ENCODE assay signal across 8 cellular contexts in genomic region chr19:12733907-12734214, GRCh38. TPM values are rescaled to one million over a fixed set of nuclear protein-coding genes. Genes with fewer than 3 reads are reported as not detected.
A peak's percentile ranks its signal among the peaks of the same experiment; 100 is the strongest.
DNase-seq lines count a peak whose midpoint lies in the region; FAIRE-seq and TF ChIP-seq lines count a peak whose summit lies in the region.

No MANE protein-coding gene starts in this region.

- no peak for FAIRE-seq in keratinocyte (lab: Jason Lieb, UNC)

- H3K4me1 Mint-ChIP-seq in T-helper 1 cell treated with Interleukin-12 subunit alpha and Interleukin-12 subunit beta and Interleukin-4 antibody, amounts not matched to agents 30 μg/mL and 1 μg/mL, for 36 hours (ENCODE audit: low read depth): peaks cover 35% of the 10 kb centered on the region
- peaks cover 40% of the 10 kb centered on the region for H3K4me1 Mint-ChIP-seq in activated naive CD8-positive, alpha-beta T cell treated with anti-CD3 and anti-CD28 coated beads for 36 hours

- H3K4me3 Mint-ChIP-seq in T-helper 1 cell treated with Interleukin-12 subunit alpha and Interleukin-12 subunit beta and Interleukin-4 antibody, amounts not matched to agents 30 μg/mL and 1 μg/mL, for 36 hours: peak overlapping the region; percentile 93
- peak overlapping the region; percentile 96 for H3K4me3 Mint-ChIP-seq in activated naive CD8-positive, alpha-beta T cell treated with anti-CD3 and anti-CD28 coated beads for 36 hours

- peak overlapping the region; percentile 89 for H3K27ac ChIP-seq in keratinocyte (ENCODE audit: control insufficient read depth, insufficient read depth, low read length)
- H3K27ac ChIP-seq in suprapubic skin: peak overlapping the region; percentile 92

- TF ChIP-seq POLR2A in suprapubic skin (IDR thresholded peaks at IDR 0.05): no peak

- TF ChIP-seq EP300 in suprapubic skin (IDR thresholded peaks at IDR 0.05): no peak

- H2AFZ ChIP-seq in keratinocyte (ENCODE audit: control insufficient read depth, low read length): no peak overlapping the region

- H3K4me3 ChIP-seq in keratinocyte (ENCODE audit: control insufficient read depth in 2 of 3, extremely low read depth in 1 of 3, insufficient read depth in 2 of 3, low read depth in 1 of 3, low read length in 3 of 3): peak overlapping the region; percentile 84 to 98 (median 91)
- H3K4me3 ChIP-seq in suprapubic skin: peak overlapping the region; percentile 77

- peak overlapping the region; percentile 90 for H3K27ac Mint-ChIP-seq in T-helper 1 cell treated with Interleukin-12 subunit alpha and Interleukin-12 subunit beta and Interleukin-4 antibody, amounts not matched to agents 30 μg/mL and 1 μg/mL, for 36 hours
- peak overlapping the region; percentile 97 for H3K27ac Mint-ChIP-seq in activated naive CD8-positive, alpha-beta T cell treated with anti-CD3 and anti-CD28 coated beads for 36 hours

- dilution Hi-C loops in keratinocyte (cut with MboI; ENCODE audit: extremely low pct_ligation_motif_present, low sequenced_read_pairs): no loop called here

- DNase-seq in T-helper 1 cell: no peak
- no peak for DNase-seq in activated naive CD8-positive, alpha-beta T cell treated with anti-CD3 and anti-CD28 coated beads for 36 hours
- no peak for DNase-seq in keratinocyte (ENCODE audit: low read depth, low spot score)
- DNase-seq in suprapubic skin (ENCODE audit: low spot score in 2 of 2): no peak
- no peak for DNase-seq in NCI-H2171 (lab: John Stamatoyannopoulos, UW)
- no peak for DNase-seq in posterior vena cava (ENCODE audit: low spot score)
- DNase-seq in NCI-H1105 (lab: John Stamatoyannopoulos, UW): no peak

- no peaks in the 10 kb centered on the region for H3K27me3 Mint-ChIP-seq in T-helper 1 cell treated with Interleukin-12 subunit alpha and Interleukin-12 subunit beta and Interleukin-4 antibody, amounts not matched to agents 30 μg/mL and 1 μg/mL, for 36 hours (ENCODE audit: low read depth)
- H3K27me3 Mint-ChIP-seq in activated naive CD8-positive, alpha-beta T cell treated with anti-CD3 and anti-CD28 coated beads for 36 hours: no peaks in the 10 kb centered on the region

- H3K36me3 ChIP-seq in keratinocyte (ENCODE audit: control insufficient read depth in 2 of 2, extremely low read depth in 1 of 2, insufficient read depth in 2 of 2, low read length in 2 of 2): peaks cover 17 to 27% of the 10 kb centered on the region in 2 experiments
- peaks cover 30% of the 10 kb centered on the region for H3K36me3 ChIP-seq in suprapubic skin

- H3K9me3 ChIP-seq in keratinocyte (ENCODE audit: control insufficient read depth, low read depth, low read length) (no peaks in the 10 kb centered on the region), suprapubic skin (no peaks in the 10 kb centered on the region)

- no peaks in the 10 kb centered on the region for H3K27me3 ChIP-seq in keratinocyte (ENCODE audit: control insufficient read depth, extremely low read depth, insufficient read depth, low read length)
- H3K27me3 ChIP-seq in suprapubic skin: no peaks in the 10 kb centered on the region

- TF ChIP-seq CTCF in keratinocyte (optimal IDR thresholded peaks at IDR 0.05 in 1 of 3, IDR thresholded peaks at IDR 0.05 in 1 of 3, conservative IDR thresholded peaks at IDR 0.05 in 1 of 3; ENCODE audit: extremely low read depth in 1 of 3, insufficient read depth in 2 of 3, low read length in 3 of 3) (no peak), suprapubic skin (IDR thresholded peaks at IDR 0.05) (no peak)

- peak overlapping the region; percentile 93 for H3K4me2 ChIP-seq in keratinocyte (ENCODE audit: control insufficient read depth, extremely low read depth, insufficient read depth, low read depth, low read length)

- peaks cover 22% of the 10 kb centered on the region for H3K4me1 ChIP-seq in keratinocyte (ENCODE audit: control insufficient read depth, extremely low read depth, insufficient read depth, low read length)
- H3K4me1 ChIP-seq in suprapubic skin: peaks cover 60% of the 10 kb centered on the region

- H3K9me3 Mint-ChIP-seq in T-helper 1 cell treated with Interleukin-12 subunit alpha and Interleukin-12 subunit beta and Interleukin-4 antibody, amounts not matched to agents 30 μg/mL and 1 μg/mL, for 36 hours: no peaks in the 10 kb centered on the region
- H3K9me3 Mint-ChIP-seq in activated naive CD8-positive, alpha-beta T cell treated with anti-CD3 and anti-CD28 coated beads for 36 hours: no peaks in the 10 kb centered on the region

- 0% methylated on average over 9 of the region's 9 CpGs for WGBS in suprapubic skin

- peaks cover 26% of the 10 kb centered on the region for H3K36me3 Mint-ChIP-seq in T-helper 1 cell treated with Interleukin-12 subunit alpha and Interleukin-12 subunit beta and Interleukin-4 antibody, amounts not matched to agents 30 μg/mL and 1 μg/mL, for 36 hours (ENCODE audit: low read depth)
- H3K36me3 Mint-ChIP-seq in activated naive CD8-positive, alpha-beta T cell treated with anti-CD3 and anti-CD28 coated beads for 36 hours: peaks cover 40% of the 10 kb centered on the region

- H3K79me2 ChIP-seq in keratinocyte (ENCODE audit: control insufficient read depth, insufficient read depth, low read length): peaks cover 63% of the 10 kb centered on the region

- H3K9ac ChIP-seq in keratinocyte (ENCODE audit: control insufficient read depth, extremely low read depth, insufficient read depth, low read length): peak overlapping the region; percentile 97

- H4K20me1 ChIP-seq in keratinocyte (ENCODE audit: control insufficient read depth, extremely low read depth, insufficient read depth, low read length): peaks cover 15% of the 10 kb centered on the region

- intact Hi-C loops in posterior vena cava (cut with DNase I): loop anchor here in 1 of 2 donors (2.0 kb wide), 1 partner anchor 37 kb away; the partner anchor contains the start of gene FBXW9

- H3K9me1 ChIP-seq in keratinocyte (ENCODE audit: control insufficient read depth, extremely low read depth, insufficient read depth, low read length): no peaks in the 10 kb centered on the region

RNA-seq across cellular contexts. Expression of gene TRIR, which starts 0.6 kb away (rescaled TPM):
- total RNA-seq in activated naive CD8-positive, alpha-beta T cell treated with anti-CD3 and anti-CD28 coated beads for 36 hours: 100 to 1,000 TPM; 223 to 230 TPM
- 148 to 170 TPM (median 153 TPM) in 3 replicates for polyA plus RNA-seq in keratinocyte
- 42.6 TPM for polyA plus RNA-seq in keratinocyte (2011; ENCODE audit: low read depth)
- polyA plus RNA-seq in keratinocyte (2011; cell fraction: cytosol; rRNA removed): 100 and 139 TPM in 2 replicates
- 86.6 and 88.7 TPM in 2 replicates for polyA plus RNA-seq in keratinocyte (2011; cell fraction: nucleus; rRNA removed)
- 155 and 170 TPM in 2 replicates for polyA plus RNA-seq in keratinocyte (2012; ENCODE audit: low replicate concordance)
- polyA minus RNA-seq in keratinocyte: 30.0 to 43.2 TPM (median 40.1 TPM) in 3 replicates
- polyA minus RNA-seq in keratinocyte (2011; cell fraction: cytosol; rRNA and poly(A)+ RNA removed): 79.6 TPM
- 13.7 and 19.7 TPM in 2 replicates for polyA minus RNA-seq in keratinocyte (2011; cell fraction: nucleus; rRNA and poly(A)+ RNA removed)
- 100 to 1,000 TPM; 164 to 228 (median 210) TPM for total RNA-seq in suprapubic skin
- 100 to 1,000 TPM; 109 to 121 TPM for total RNA-seq in posterior vena cava

RNA-seq across cellular contexts. Expression of gene GET3, which starts 3.4 kb away (rescaled TPM):
- total RNA-seq in activated naive CD8-positive, alpha-beta T cell treated with anti-CD3 and anti-CD28 coated beads for 36 hours: 10 to 100 TPM; 78.3 to 80.2 TPM
- polyA plus RNA-seq in keratinocyte: 104 to 173 TPM (median 138 TPM) in 3 replicates
- polyA plus RNA-seq in keratinocyte (2011; ENCODE audit: low read depth): 97.0 TPM
- polyA plus RNA-seq in keratinocyte (2011; cell fraction: cytosol; rRNA removed): 126 and 161 TPM in 2 replicates
- 82.8 and 101 TPM in 2 replicates for polyA plus RNA-seq in keratinocyte (2011; cell fraction: nucleus; rRNA removed)
- polyA plus RNA-seq in keratinocyte (2012; ENCODE audit: low replicate concordance): 95.9 and 115 TPM in 2 replicates
- 94.1 to 128 TPM (median 111 TPM) in 3 replicates for polyA minus RNA-seq in keratinocyte
- 91.3 TPM for polyA minus RNA-seq in keratinocyte (2011; cell fraction: cytosol; rRNA and poly(A)+ RNA removed)
- 26.4 and 27.1 TPM in 2 replicates for polyA minus RNA-seq in keratinocyte (2011; cell fraction: nucleus; rRNA and poly(A)+ RNA removed)
- total RNA-seq in suprapubic skin: 10 to 100 TPM; 26.2 to 63.6 (median 56.9) TPM
- total RNA-seq in posterior vena cava: 10 to 100 TPM; 41.2 to 42.6 TPM

RNA-seq across cellular contexts. Expression of gene TNPO2, which starts 10.1 kb away (rescaled TPM):
- 100 to 1,000 TPM; 125 to 134 TPM for total RNA-seq in activated naive CD8-positive, alpha-beta T cell treated with anti-CD3 and anti-CD28 coated beads for 36 hours
- 75.3 to 115 TPM (median 105 TPM) in 3 replicates for polyA plus RNA-seq in keratinocyte
- polyA plus RNA-seq in keratinocyte (2011; ENCODE audit: low read depth): 61.0 TPM
- polyA plus RNA-seq in keratinocyte (2011; cell fraction: cytosol; rRNA removed): 53.4 and 68.4 TPM in 2 replicates
- polyA plus RNA-seq in keratinocyte (2011; cell fraction: nucleus; rRNA removed): 201 and 227 TPM in 2 replicates
- polyA plus RNA-seq in keratinocyte (2012; ENCODE audit: low replicate concordance): 34.5 and 56.6 TPM in 2 replicates
- polyA minus RNA-seq in keratinocyte: 169 to 257 TPM (median 237 TPM) in 3 replicates
- polyA minus RNA-seq in keratinocyte (2011; cell fraction: cytosol; rRNA and poly(A)+ RNA removed): 162 TPM
- polyA minus RNA-seq in keratinocyte (2011; cell fraction: nucleus; rRNA and poly(A)+ RNA removed): 171 and 198 TPM in 2 replicates
- 100 to 1,000 TPM in 2 of 4 donors, 10 to 100 TPM in 2; 94.6 to 206 (median 110) TPM for total RNA-seq in suprapubic skin
- total RNA-seq in posterior vena cava: 10 to 100 TPM; 57.5 to 59.2 TPM

RNA-seq across cellular contexts. Expression of gene BEST2, which starts 17.7 kb away (rescaled TPM):
- not detected for total RNA-seq in activated naive CD8-positive, alpha-beta T cell treated with anti-CD3 and anti-CD28 coated beads for 36 hours
- 0.03 TPM in 1 of 3 replicates, not detected in the others for polyA plus RNA-seq in keratinocyte
- 0.19 TPM for polyA plus RNA-seq in keratinocyte (2011; ENCODE audit: low read depth)
- not detected in 2 replicates for polyA plus RNA-seq in keratinocyte (2011; cell fraction: cytosol; rRNA removed)
- 0.20 TPM in 1 of 2 replicates, not detected in the other for polyA plus RNA-seq in keratinocyte (2011; cell fraction: nucleus; rRNA removed)
- polyA plus RNA-seq in keratinocyte (2012; ENCODE audit: low replicate concordance): 0.32 TPM in 1 of 2 replicates, not detected in the other
- not detected in 3 replicates for polyA minus RNA-seq in keratinocyte
- polyA minus RNA-seq in keratinocyte (2011; cell fraction: cytosol; rRNA and poly(A)+ RNA removed): not detected
- polyA minus RNA-seq in keratinocyte (2011; cell fraction: nucleus; rRNA and poly(A)+ RNA removed): not detected in 2 replicates
- 10 to 100 TPM; 18.2 to 62.0 (median 46.8) TPM for total RNA-seq in suprapubic skin
- not detected for total RNA-seq in posterior vena cava

RNA-seq across cellular contexts. Expression of gene FBXW9, which starts 37.4 kb away (rescaled TPM):
- 10 to 100 TPM; 13.1 to 13.4 TPM for total RNA-seq in activated naive CD8-positive, alpha-beta T cell treated with anti-CD3 and anti-CD28 coated beads for 36 hours
- polyA plus RNA-seq in keratinocyte: 5.6 to 11.2 TPM (median 8.1 TPM) in 3 replicates
- 3.7 TPM for polyA plus RNA-seq in keratinocyte (2011; ENCODE audit: low read depth)
- 4.9 and 10.5 TPM in 2 replicates for polyA plus RNA-seq in keratinocyte (2011; cell fraction: cytosol; rRNA removed)
- 16.7 and 22.8 TPM in 2 replicates for polyA plus RNA-seq in keratinocyte (2011; cell fraction: nucleus; rRNA removed)
- polyA plus RNA-seq in keratinocyte (2012; ENCODE audit: low replicate concordance): 6.5 and 10.3 TPM in 2 replicates
- 5.6 to 8.8 TPM (median 7.5 TPM) in 3 replicates for polyA minus RNA-seq in keratinocyte
- polyA minus RNA-seq in keratinocyte (2011; cell fraction: cytosol; rRNA and poly(A)+ RNA removed): 9.8 TPM
- 6.6 and 8.0 TPM in 2 replicates for polyA minus RNA-seq in keratinocyte (2011; cell fraction: nucleus; rRNA and poly(A)+ RNA removed)
- total RNA-seq in suprapubic skin: 10 to 100 TPM in 3 of 4 donors, 1 to 10 TPM in 1; 9.7 to 13.7 (median 12.3) TPM
- 1 to 10 TPM; 3.1 to 3.6 TPM for total RNA-seq in posterior vena cava
